22 cellular contexts compared by ENCODE assay signal in the genomic region with DNA sequence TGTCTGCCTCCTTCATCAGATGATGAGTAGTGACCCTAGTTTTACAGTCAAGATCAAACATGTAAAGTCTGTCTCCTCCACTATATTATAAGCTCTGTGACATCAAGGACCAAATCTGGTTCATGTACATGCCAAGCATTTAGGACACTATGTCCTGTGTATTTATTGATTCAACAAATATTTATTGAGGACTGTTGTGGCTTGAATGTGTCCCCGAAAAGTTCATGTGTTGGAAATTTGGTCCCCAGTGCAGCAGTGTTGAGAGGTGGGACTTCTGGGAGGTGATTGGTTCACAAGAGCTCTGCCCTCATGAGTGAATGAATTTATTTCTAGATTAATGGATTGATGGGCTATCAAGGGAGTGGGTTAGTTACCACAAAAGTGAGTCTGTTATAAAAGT. TPM values are rescaled to one million over a fixed set of nuclear protein-coding genes. Genes with fewer than 3 reads are reported as not detected.
DNase-seq lines count a peak whose midpoint lies in the region; ATAC-seq, FAIRE-seq and TF ChIP-seq lines count a peak whose summit lies in the region.
"Had no signal": no experiment of that assay in that cellular context is flagged by ENCODE, and none has a peak within 500 bp of the region (broad histone marks: within the 10 kb centered on the region; RNA-seq: fewer than 3 reads in every experiment).

No MANE protein-coding gene starts in this region.

- TF ChIP-seq CTCF in psoas muscle (IDR thresholded peaks at IDR 0.05), result no peak

- peaks cover 0 to 5% of the 10 kb centered on the region in 2 donors for H3K36me3 ChIP-seq in psoas muscle (ENCODE audit: insufficient read depth in 1 of 2, low read depth in 1 of 2)
- H3K36me3 ChIP-seq: BE2C; BLaER1 treated with 17β-estradiol and CSF1 and Interleukin-3, amounts not matched to agents 10 nM and 100 nM had no signal

- H3K4me1 ChIP-seq in psoas muscle, result peaks cover 31% of the 10 kb centered on the region
- H3K4me1 ChIP-seq: BE2C had no signal

- no peaks in the 10 kb centered on the region for H3K27me3 ChIP-seq in psoas muscle (ENCODE audit: insufficient read depth in 3 of 3, low read length in 2 of 3)
- H3K27me3 ChIP-seq: BE2C; BLaER1 treated with 17β-estradiol and CSF1 and Interleukin-3, amounts not matched to agents 10 nM and 100 nM had no signal

- H3K4me3 ChIP-seq in psoas muscle, result no peak overlapping the region
- H3K4me3 ChIP-seq: BLaER1 treated with 17β-estradiol and CSF1 and Interleukin-3, amounts not matched to agents 10 nM and 100 nM; GM12878; GM23338 had no signal

- peak overlapping the region; percentile 88 for H3K27ac ChIP-seq in psoas muscle

- peak; percentile 4 for FAIRE-seq in HTR-8/SVneo (lab: Jason Lieb, UNC)
- FAIRE-seq: D721Med, GM12878, GM19239 had no signal

- DNase-seq in HTR-8/SVneo (ENCODE audit: insufficient read length, low spot score), result no peak
- DNase-seq in left lobe of liver (ENCODE audit: low spot score), result no peak
- no peak for DNase-seq in psoas muscle
- no peak for DNase-seq in AG08396 (ENCODE audit: low spot score)
- no peak for DNase-seq in superior temporal gyrus (ENCODE audit: extremely low spot score)
- no peak for DNase-seq in T-helper 2 cell
- DNase-seq: AML-193; BE2C; CD4-positive, alpha-beta T cell; CD8-positive, alpha-beta memory T cell; DMS 273 treated with DMSO at 0.1 percent for 48 hours; DMS79; EL; GDM1; H9 had no signal

- H3K9me3 ChIP-seq in psoas muscle, result no peaks in the 10 kb centered on the region
- H3K9me3 ChIP-seq: BE2C had no signal

- peak; percentile 66 for ATAC-seq in left lobe of liver
- ATAC-seq in psoas muscle, result no peak
- ATAC-seq: GM12878, GM23338, HCT116 had no signal

- 62 to 90% (median 81%) methylated on average over 1 of the region's 1 CpG for WGBS in psoas muscle, 3 donors

- intact Hi-C loops in psoas muscle (cut with DNase I), result no loop called here

RNA-seq across cellular contexts. Expression of a gene that starts 46.6 kb away (rescaled TPM):
- total RNA-seq in left lobe of liver (0.28 TPM), psoas muscle (10 to 100 TPM in 1 of 4 donors, 1 to 10 TPM in 3; 1.3 to 19.8 (median 3.0) TPM)
- polyA plus RNA-seq in psoas muscle, result 1 to 10 TPM in 2 of 3 donors, under 1 TPM in 1; 0.57 to 3.1 (median 2.7) TPM
- total RNA-seq: CD4-positive, alpha-beta T cell; CD8-positive, alpha-beta memory T cell; GM12878 had no signal
- polyA plus RNA-seq: CD14-positive monocyte; CD8-positive, alpha-beta memory T cell had no signal
